34 cellular contexts compared by ENCODE assay signal in genomic region chrX:44949125-44949524, GRCh38.
"Had no signal": no experiment of that assay in that cellular context is flagged by ENCODE, and none has a peak within 500 bp of the region (broad histone marks: within the 10 kb centered on the region; RNA-seq: fewer than 3 reads in every experiment).

No MANE protein-coding gene starts in this region.

- H3K27me3 ChIP-seq: ascending aorta had no signal

- H3K4me3 Mint-ChIP-seq: activated B cell treated with CpG ODN at 0.5 μM for 24 hours; activated CD4-positive, alpha-beta memory T cell treated with anti-CD3 and anti-CD28 coated beads, Interleukin-2, amount 10 ng/mL, durations not matched to agents 7 days and 5 days; activated CD8-positive, alpha-beta memory T cell treated with anti-CD3 and anti-CD28 coated beads, Interleukin-2, amount 10 ng/mL, durations not matched to agents 7 days and 5 days; activated naive CD8-positive, alpha-beta T cell treated with anti-CD3 and anti-CD28 coated beads, Interleukin-2, amount 10 ng/mL, durations not matched to agents 7 days and 5 days; activated T-cell treated with anti-CD3 and anti-CD28 coated beads, Interleukin-2, amount 50 U/mL, for 72 hours; T-cell; T-helper 17 cell had no signal

- H3K4me3 ChIP-seq: ascending aorta had no signal

- H3K9me3 Mint-ChIP-seq: activated B cell treated with CpG ODN at 0.5 μM for 24 hours; activated naive CD8-positive, alpha-beta T cell treated with anti-CD3 and anti-CD28 coated beads, Interleukin-2, amount 10 ng/mL, durations not matched to agents 7 days and 5 days; activated T-helper 17 cell treated with anti-CD3 and anti-CD28 coated beads, Interleukin-2, amount 50 U/mL, for 72 hours had no signal

- ATAC-seq: activated CD8-positive, alpha-beta memory T cell treated with anti-CD3 and anti-CD28 coated beads, Interleukin-2, amount 10 ng/mL, durations not matched to agents 7 days and 5 days; activated T-cell treated with anti-CD3 and anti-CD28 coated beads, Interleukin-2, amount 50 U/mL, for 72 hours; activated T-helper 17 cell treated with anti-CD3 and anti-CD28 coated beads, Interleukin-2, amount 50 U/mL, for 72 hours; Panc1; SK-N-SH treated with all-trans-retinoic acid at 6 μM for 48 hours; T-cell; T-helper 17 cell had no signal

- H3K27ac ChIP-seq: ascending aorta, VCaP had no signal

- DNase-seq: activated B cell treated with CpG ODN at 0.5 μM for 24 hours; activated CD4-positive, alpha-beta memory T cell treated with anti-CD3 and anti-CD28 coated beads, Interleukin-2, amount 10 ng/mL, durations not matched to agents 7 days and 5 days; activated CD4-positive, alpha-beta T cell treated with anti-CD3 and anti-CD28 coated beads for 1 hour; activated CD4-positive, alpha-beta T cell treated with anti-CD3 and anti-CD28 coated beads for 48 hours; activated CD8-positive, alpha-beta memory T cell treated with anti-CD3 and anti-CD28 coated beads for 24 hours; activated CD8-positive, alpha-beta memory T cell treated with anti-CD3 and anti-CD28 coated beads, Interleukin-2, amount 10 ng/mL, durations not matched to agents 7 days and 5 days; activated CD8-positive, alpha-beta memory T cell treated with anti-CD3 and anti-CD28 coated beads, Interleukin-2, amount 50 U/mL, for 48 hours; activated effector memory CD4-positive, alpha-beta T cell treated with anti-CD3 and anti-CD28 coated beads, Interleukin-2, amount 50 U/mL, for 16 hours; activated naive CD4-positive, alpha-beta T cell; activated naive CD4-positive, alpha-beta T cell treated with anti-CD3 and anti-CD28 coated beads, Interleukin-2, amount 50 U/mL, for 16 hours; activated naive CD8-positive, alpha-beta T cell treated with anti-CD3 and anti-CD28 coated beads, Interleukin-2, amount 10 ng/mL, durations not matched to agents 7 days and 5 days; activated T-cell treated with anti-CD3 and anti-CD28 coated beads, Interleukin-2, amount 50 U/mL, for 72 hours; amygdala; caudate nucleus; cerebellar nuclear complex; Kasumi-1; MM.1S; MV-4-11; NCI-H1092; NCI-H1436 treated with DMSO at 0.1 percent for 48 hours; NCI-H1694 treated with DMSO at 0.1 percent for 48 hours; NCI-H2029; NCI-H345; NCI-H524 treated with DMSO at 0.1 percent for 48 hours; RPMI8226; SHP77 treated with DMSO at 0.1 percent for 48 hours; T-cell; T-helper 17 cell; T-helper 9 cell had no signal

- H3K27me3 Mint-ChIP-seq: activated B cell treated with CpG ODN at 0.5 μM for 24 hours; activated CD4-positive, alpha-beta memory T cell treated with anti-CD3 and anti-CD28 coated beads, Interleukin-2, amount 10 ng/mL, durations not matched to agents 7 days and 5 days; activated CD8-positive, alpha-beta memory T cell treated with anti-CD3 and anti-CD28 coated beads, Interleukin-2, amount 10 ng/mL, durations not matched to agents 7 days and 5 days; activated naive CD8-positive, alpha-beta T cell treated with anti-CD3 and anti-CD28 coated beads, Interleukin-2, amount 10 ng/mL, durations not matched to agents 7 days and 5 days; activated T-helper 17 cell treated with anti-CD3 and anti-CD28 coated beads, Interleukin-2, amount 50 U/mL, for 72 hours; T-cell; T-helper 17 cell had no signal

- H3K36me3 ChIP-seq: ascending aorta had no signal

- H3K27ac Mint-ChIP-seq: activated B cell treated with CpG ODN at 0.5 μM for 24 hours; activated CD4-positive, alpha-beta memory T cell treated with anti-CD3 and anti-CD28 coated beads, Interleukin-2, amount 10 ng/mL, durations not matched to agents 7 days and 5 days; activated CD8-positive, alpha-beta memory T cell treated with anti-CD3 and anti-CD28 coated beads, Interleukin-2, amount 10 ng/mL, durations not matched to agents 7 days and 5 days; activated naive CD8-positive, alpha-beta T cell treated with anti-CD3 and anti-CD28 coated beads, Interleukin-2, amount 10 ng/mL, durations not matched to agents 7 days and 5 days; activated T-cell treated with anti-CD3 and anti-CD28 coated beads, Interleukin-2, amount 50 U/mL, for 72 hours; activated T-helper 17 cell treated with anti-CD3 and anti-CD28 coated beads, Interleukin-2, amount 50 U/mL, for 72 hours; T-cell; T-helper 17 cell had no signal
